11 cellular contexts compared by ENCODE assay signal in the genomic region with DNA sequence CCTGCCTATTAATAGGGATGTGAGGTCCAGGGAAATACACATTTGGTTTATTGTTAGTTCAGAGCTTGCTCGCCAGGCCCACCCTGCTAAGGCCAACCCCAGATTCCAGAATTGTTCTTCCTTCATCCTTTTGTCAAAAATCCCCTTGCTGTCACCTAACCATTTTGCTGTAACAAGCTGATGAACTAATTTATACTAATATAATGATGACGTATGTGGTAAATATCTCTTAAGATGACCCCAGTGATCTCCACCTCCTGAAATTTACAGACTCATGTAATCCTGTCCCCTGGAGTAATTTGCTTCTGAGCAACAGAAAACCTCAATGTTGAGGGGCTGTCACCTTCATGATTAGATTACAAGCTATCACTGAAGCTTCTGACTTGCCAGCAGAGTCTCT.
"Had no signal": no experiment of that assay in that cellular context is flagged by ENCODE, and none has a peak within 500 bp of the region (broad histone marks: within the 10 kb centered on the region; RNA-seq: fewer than 3 reads in every experiment).

No MANE protein-coding gene starts in this region.

- H3K9me3 ChIP-seq: HAP-1 had no signal

- H3K4me1 ChIP-seq: HAP-1 had no signal

- H3K4me2 ChIP-seq: GM23338 had no signal

- ATAC-seq: GM23338, HCT116 had no signal

- H2AFZ ChIP-seq: GM23248, GM23338 had no signal

- DNase-seq: GM23248, GOT3, H7, H9, HCEC 1CT, HFFc6 had no signal

- H3K27ac ChIP-seq: GM23248 had no signal

- H3K36me3 ChIP-seq: HAP-1 had no signal

- H3K9ac ChIP-seq: GM23248 had no signal

- H3K4me3 ChIP-seq: GM23248, GM23338, HAP-1 had no signal

- FAIRE-seq: H1, H54 had no signal
